1 cellular context compared by ENCODE assay signal in the genomic region with DNA sequence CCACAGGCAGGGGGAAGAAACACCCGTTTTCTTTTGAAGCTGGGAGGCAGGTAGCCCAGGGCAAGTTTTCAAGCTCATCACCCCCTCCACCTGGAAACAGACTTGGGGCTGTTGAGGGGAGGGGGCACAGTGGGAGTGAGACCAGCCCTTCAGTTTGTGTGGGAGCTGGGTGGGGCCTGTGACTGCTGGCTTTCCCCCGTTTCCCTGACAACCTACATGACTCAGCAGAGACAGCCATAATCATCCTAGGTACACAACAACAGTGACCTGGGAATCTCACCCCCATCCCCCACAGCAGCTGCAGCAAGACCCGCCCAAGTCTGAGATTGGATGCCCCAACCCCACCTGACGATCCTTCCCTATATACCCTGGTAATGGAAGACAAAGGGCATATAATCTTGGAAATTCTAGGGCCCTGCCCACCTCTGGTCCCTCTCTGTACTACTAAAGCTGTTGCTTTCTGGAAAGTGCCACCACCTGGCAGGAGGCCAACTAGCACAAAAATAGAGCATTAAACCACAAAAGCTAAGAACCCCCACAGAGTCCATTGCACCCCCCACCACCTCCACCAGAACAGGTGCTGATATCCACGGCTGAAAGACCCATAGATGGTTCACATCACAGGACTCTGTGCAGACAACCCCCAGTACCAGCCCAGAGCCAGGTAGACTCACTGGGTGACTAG.
TF ChIP-seq lines count a peak whose summit lies in the region.

No MANE protein-coding gene starts in this region.

TF ChIP-seq in K562, 482 proteins besides CTCF, POLR2A, EP300 and RAD21:
- TF ChIP-seq NFE2 (IDR thresholded peaks at IDR 0.05; ENCODE audit: low read depth) (peak; percentile 74), FOXJ2 (tag; IDR thresholded peaks at IDR 0.05) (peak; percentile 87), ZNF316 (IDR thresholded peaks at IDR 0.05) (peak; percentile 67), CHCHD3 (CRISPR knock-in tag; IDR thresholded peaks at IDR 0.05) (no peak), MAFK (IDR thresholded peaks at IDR 0.05; ENCODE audit: low read length) (peak; percentile 4; the same call in 1 of the 2 replicates), C11orf30 (IDR thresholded peaks at IDR 0.05; ENCODE audit: low read depth) (peak; percentile 47; the same call in 1 of the 2 replicates), MAFF (IDR thresholded peaks at IDR 0.05; ENCODE audit: low read length) (peak; percentile 34; the same call in 1 of the 2 replicates), RFX1 (IDR thresholded peaks at IDR 0.05) (peak; percentile 82), NFIC (IDR thresholded peaks at IDR 0.05) (peak; percentile 80)
- TF ChIP-seq, protein P1, sequence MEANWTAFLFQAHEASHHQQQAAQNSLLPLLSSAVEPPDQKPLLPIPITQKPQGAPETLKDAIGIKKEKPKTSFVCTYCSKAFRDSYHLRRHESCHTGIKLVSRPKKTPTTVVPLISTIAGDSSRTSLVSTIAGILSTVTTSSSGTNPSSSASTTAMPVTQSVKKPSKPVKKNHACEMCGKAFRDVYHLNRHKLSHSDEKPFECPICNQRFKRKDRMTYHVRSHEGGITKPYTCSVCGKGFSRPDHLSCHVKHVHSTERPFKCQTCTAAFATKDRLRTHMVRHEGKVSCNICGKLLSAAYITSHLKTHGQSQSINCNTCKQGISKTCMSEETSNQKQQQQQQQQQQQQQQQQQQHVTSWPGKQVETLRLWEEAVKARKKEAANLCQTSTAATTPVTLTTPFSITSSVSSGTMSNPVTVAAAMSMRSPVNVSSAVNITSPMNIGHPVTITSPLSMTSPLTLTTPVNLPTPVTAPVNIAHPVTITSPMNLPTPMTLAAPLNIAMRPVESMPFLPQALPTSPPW (CRISPR knock-in tag; IDR thresholded peaks at IDR 0.05): no peak
TF ChIP-seq in K562: peak in this region for 8.
